Comparison of ENCODE assay signal across 8 cellular contexts in genomic region chr14:68794856-68795601, GRCh38. TPM values are rescaled to one million over a fixed set of nuclear protein-coding genes. Genes with fewer than 3 reads are reported as not detected.
DNase-seq lines count a peak whose midpoint lies in the region; ATAC-seq and TF ChIP-seq lines count a peak whose summit lies in the region.

No MANE protein-coding gene starts in this region.

- ATAC-seq in foreskin keratinocyte (peak; percentile 1), GM19397 (IDR thresholded peaks at IDR 0.05; ENCODE audit: unreplicated experiment) (no peak), GM21723 (IDR thresholded peaks at IDR 0.05; ENCODE audit: unreplicated experiment) (no peak)

- H3F3A ChIP-seq in neural progenitor cell (ENCODE audit: low read depth) = peaks cover 81% of the 10 kb centered on the region

- H3K27ac ChIP-seq in foreskin keratinocyte (peak overlapping the region; percentile 99), neural progenitor cell (peak overlapping the region; percentile 99)

- H3K27me3 ChIP-seq in foreskin keratinocyte (no peaks in the 10 kb centered on the region), neural progenitor cell (no peaks in the 10 kb centered on the region)

- peaks cover 28% of the 10 kb centered on the region for H4K20me1 ChIP-seq in neural progenitor cell (ENCODE audit: low read depth)

- peak overlapping the region; percentile 94 for H3K4me3 Mint-ChIP-seq in neural progenitor cell

- H3K4me1 ChIP-seq in foreskin keratinocyte (no peaks in the 10 kb centered on the region), neural progenitor cell (peaks cover 20% of the 10 kb centered on the region)

- peak overlapping the region; percentile 97 for H3K4me2 ChIP-seq in neural progenitor cell

- peaks cover 17% of the 10 kb centered on the region for H3K9me3 Mint-ChIP-seq in neural progenitor cell

- peaks cover 61% of the 10 kb centered on the region for H3K79me2 ChIP-seq in neural progenitor cell (ENCODE audit: low read depth)

- H3K4me1 Mint-ChIP-seq in neural progenitor cell = peaks cover 32% of the 10 kb centered on the region

- TF ChIP-seq CTCF in foreskin keratinocyte (conservative IDR thresholded peaks at IDR 0.05) (no peak), neural progenitor cell (IDR thresholded peaks at IDR 0.05) (no peak)

- H3K4me3 ChIP-seq in neural progenitor cell = peak overlapping the region; percentile 94

- peak overlapping the region; percentile 73 for H3K9ac ChIP-seq in neural progenitor cell

- H3K9me3 ChIP-seq in neural progenitor cell (ENCODE audit: low read depth) = no peaks in the 10 kb centered on the region

- DNase-seq in Daoy (ENCODE audit: low read depth) = peak; percentile 88
- DNase-seq in LHCN-M2 (ENCODE audit: low read depth) = peak; percentile 83
- DNase-seq in activated T-helper 9 cell treated with anti-CD3 and anti-CD28 coated beads, Interleukin-2, amount 50 U/mL, for 16 hours (ENCODE audit: low read depth) = peak; percentile 50
- DNase-seq in foreskin keratinocyte = no peak
- DNase-seq in neural progenitor cell (ENCODE audit: low spot score) = peak; percentile 59
- DNase-seq in LoVo (ENCODE audit: low spot score) = no peak

- H3K36me3 ChIP-seq in neural progenitor cell = no peaks in the 10 kb centered on the region

- peak overlapping the region; percentile 100 for H3K27ac Mint-ChIP-seq in neural progenitor cell

- peaks cover 33% of the 10 kb centered on the region for H3K27me3 Mint-ChIP-seq in neural progenitor cell (ENCODE audit: insufficient read depth, low read depth)

- H3K36me3 Mint-ChIP-seq in neural progenitor cell = peaks cover 30% of the 10 kb centered on the region

- no peak overlapping the region for H2AFZ ChIP-seq in neural progenitor cell (replicated peaks)

RNA-seq across cellular contexts. Expression of gene ZFP36L1, which starts 2.2 kb away (rescaled TPM):
- 34.7 and 50.9 TPM in 2 replicates for total RNA-seq in Daoy (2014; rRNA removed; shearing (Covaris generic))
- total RNA-seq in LHCN-M2 (2014; rRNA removed) = 238 and 342 TPM in 2 replicates
- polyA plus RNA-seq in LHCN-M2 (2012) = 251 TPM
- total RNA-seq in foreskin keratinocyte = 169 and 246 TPM in 2 replicates
- polyA plus RNA-seq in foreskin keratinocyte = 108 and 116 TPM in 2 replicates
- total RNA-seq in neural progenitor cell (ENCODE audit: low replicate concordance) = 42.9 and 95.5 TPM in 2 replicates

Comparison
In these comparisons a context has a peak if more than half of its experiments do, and no peak if none do; other contexts are left out.
1. DNase-seq: peak in Daoy (single experiment), LHCN-M2 (single experiment), activated T-helper 9 cell treated with anti-CD3 and anti-CD28 coated beads, Interleukin-2, amount 50 U/mL, for 16 hours (single experiment) and neural progenitor cell (single experiment); none in foreskin keratinocyte (0 of 2) and LoVo (single experiment).